Comparison of ENCODE assay signal across 9 cellular contexts in genomic region chr3:111723293-111723963, GRCh38. TPM values are rescaled to one million over a fixed set of nuclear protein-coding genes. Genes with fewer than 3 reads are reported as not detected.
DNase-seq lines count a peak whose midpoint lies in the region; TF ChIP-seq lines count a peak whose summit lies in the region.
"Had no signal": no experiment of that assay in that cellular context is flagged by ENCODE, and none has a peak within 500 bp of the region (broad histone marks: within the 10 kb centered on the region; RNA-seq: fewer than 3 reads in every experiment).

No MANE protein-coding gene starts in this region.

- 69 to 74% methylated on average over 4 of the region's 4 CpGs for WGBS in GM23248 (ENCODE audit: low coverage in 1 of 2, low lambda C conversion rate in 2 of 2, missing lambda C conversion rate in 2 of 2), 2 experiments
- 79% methylated on average over 4 of the region's 4 CpGs for WGBS in hepatocyte (ENCODE audit: low lambda C conversion rate, missing lambda C conversion rate)

- H3F3A ChIP-seq in GM23248 (ENCODE audit: insufficient read depth): peaks cover 13% of the 10 kb centered on the region; the same call in 1 of the 2 replicates

- no peaks in the 10 kb centered on the region for H3K36me3 ChIP-seq in GM23248 (ENCODE audit: low read depth)
- no peaks in the 10 kb centered on the region for H3K36me3 ChIP-seq in hepatocyte (replicated peaks; ENCODE audit: insufficient read depth, low read depth)
- H3K36me3 ChIP-seq: cardiac muscle cell had no signal

- H3K27me3 ChIP-seq in GM23248 (replicated peaks; ENCODE audit: insufficient read depth) (no peaks in the 10 kb centered on the region), dorsolateral prefrontal cortex (no peaks in the 10 kb centered on the region), hepatocyte (no peaks in the 10 kb centered on the region)
- H3K27me3 ChIP-seq: cardiac muscle cell had no signal

- intact Hi-C loops in dorsolateral prefrontal cortex (cut with DNase I): no loop called here

- in situ Hi-C loops in GM23248 (cut with MboI): no loop called here

- DNase-seq in AG20443 (ENCODE audit: low spot score) (peak; percentile 69), GM23248 (peak; percentile 82), NCI-H345 treated with DMSO at 0.1 percent for 48 hours (lab: John Stamatoyannopoulos, UW; ENCODE audit: unreplicated experiment) (peak; percentile 80), fibroblast of villous mesenchyme (ENCODE audit: low read depth) (peak; percentile 95), foreskin melanocyte (no peak), dorsolateral prefrontal cortex (no peak), ecto neural progenitor cell (ENCODE audit: low spot score) (no peak), hepatocyte (ENCODE audit: low spot score) (no peak)

- H4K20me1 ChIP-seq in GM23248 (ENCODE audit: insufficient read depth): no peaks in the 10 kb centered on the region
- H4K20me1 ChIP-seq in hepatocyte (ENCODE audit: insufficient read depth, poor library complexity, severe bottlenecking): no peaks in the 10 kb centered on the region

- H3K79me2 ChIP-seq in GM23248 (ENCODE audit: insufficient read depth) (no peaks in the 10 kb centered on the region), hepatocyte (no peaks in the 10 kb centered on the region)

- H3K4me2 ChIP-seq in GM23248 (ENCODE audit: unreplicated experiment) (peak overlapping the region; percentile 40), hepatocyte (no peak overlapping the region)

- H3K4me1 ChIP-seq in GM23248 (ENCODE audit: insufficient read depth): peaks cover 12% of the 10 kb centered on the region
- peaks cover 7% of the 10 kb centered on the region for H3K4me1 ChIP-seq in hepatocyte (ENCODE audit: insufficient read depth)

- TF ChIP-seq CTCF in fibroblast of villous mesenchyme (IDR thresholded peaks at IDR 0.05; ENCODE audit: insufficient read depth, low read depth, low read length) (no peak), dorsolateral prefrontal cortex (IDR thresholded peaks at IDR 0.05 in 54 of 56, conservative IDR thresholded peaks at IDR 0.05 in 2 of 56; ENCODE audit: low read depth in 1 of 56, partially characterized antibody in 56 of 56) (no peak), hepatocyte (IDR thresholded peaks at IDR 0.05; ENCODE audit: poor library complexity) (no peak)

- H2AFZ ChIP-seq in GM23248 (no peak overlapping the region), hepatocyte (no peak overlapping the region)

- H3K9me2 ChIP-seq in GM23248 (ENCODE audit: insufficient read depth) (no peaks in the 10 kb centered on the region; the same call in 1 of the 2 replicates), hepatocyte (replicated peaks; ENCODE audit: insufficient read depth) (no peaks in the 10 kb centered on the region)

- no peaks in the 10 kb centered on the region for H3K9me3 ChIP-seq in GM23248 (ENCODE audit: low read depth)
- H3K9me3 ChIP-seq in hepatocyte (ENCODE audit: low read depth): no peaks in the 10 kb centered on the region

- H3K27ac ChIP-seq in GM23248: peak overlapping the region; percentile 35
- H3K27ac ChIP-seq in dorsolateral prefrontal cortex: no peak overlapping the region
- H3K27ac ChIP-seq in hepatocyte: no peak overlapping the region
- H3K27ac ChIP-seq: cardiac muscle cell had no signal

- H3K4me3 ChIP-seq in GM23248: no peak overlapping the region
- H3K4me3 ChIP-seq in fibroblast of villous mesenchyme (ENCODE audit: low read depth, low read length): no peak overlapping the region
- no peak overlapping the region for H3K4me3 ChIP-seq in dorsolateral prefrontal cortex
- H3K4me3 ChIP-seq in hepatocyte: no peak overlapping the region
- H3K4me3 ChIP-seq: cardiac muscle cell had no signal

- H3K9ac ChIP-seq in GM23248: 0 out of 2 replicates have a peak overlapping the region, but pooled peaks have one; percentile 10

RNA-seq across cellular contexts. Expression of gene PLCXD2, which starts 49.0 kb away (rescaled TPM):
- 0.38 and 0.54 TPM in 2 replicates for total RNA-seq in GM23248 (2014; rRNA removed; shearing (Covaris generic))
- polyA plus RNA-seq in GM23248 (2016; fragmentation: Nextera tagmentation; extraction: Ambion mirVana) (0.11 TPM in 1 of 2 replicates, not detected in the other), hepatocyte (12.1 and 15.6 TPM in 2 replicates)
- total RNA-seq in fibroblast of villous mesenchyme (0.97 and 1.7 TPM in 2 replicates), dorsolateral prefrontal cortex (10 to 100 TPM in 114 of 120 experiments, 1 to 10 TPM in 6; 5.6 to 33.8 (median 19.0) TPM), hepatocyte (6.2 and 12.4 TPM in 2 replicates)

Comparison
In these comparisons a context has a peak if more than half of its experiments do, and no peak if none do; other contexts are left out.
1. DNase-seq: peak in AG20443 (single experiment), GM23248 (single experiment), NCI-H345 treated with DMSO at 0.1 percent for 48 hours (single experiment) and fibroblast of villous mesenchyme (single experiment); none in foreskin melanocyte (single experiment), dorsolateral prefrontal cortex (0 of 10), ecto neural progenitor cell (single experiment) and hepatocyte (single experiment).